20 cellular contexts compared by ENCODE assay signal in genomic region chr7:106905734-106906133, GRCh38. TPM values are rescaled to one million over a fixed set of nuclear protein-coding genes. Genes with fewer than 3 reads are reported as not detected.
DNase-seq lines count a peak whose midpoint lies in the region; ATAC-seq, FAIRE-seq and TF ChIP-seq lines count a peak whose summit lies in the region.
"Had no signal": no experiment of that assay in that cellular context is flagged by ENCODE, and none has a peak within 500 bp of the region (broad histone marks: within the 10 kb centered on the region; RNA-seq: fewer than 3 reads in every experiment).

No MANE protein-coding gene starts in this region.

- H2BK5ac ChIP-seq in H1 (ENCODE audit: low read depth, low read length): no peak overlapping the region

- RAD21 ChIA-PET in HCT116 (lab: Charles Lee; ENCODE audit: low non-redundant PET in 1 of 2, low total read pairs in 2 of 2, uncharacterized antibody in 2 of 2, unreplicated experiment in 2 of 2): no interaction called here

- H3K9me3 ChIP-seq in CD8-positive, alpha-beta T cell (ENCODE audit: low read length): no peaks in the 10 kb centered on the region
- H3K9me3 ChIP-seq in HCT116 (ENCODE audit: control insufficient read depth in 1 of 2, insufficient read depth in 1 of 2, low read depth in 1 of 2, low read length in 2 of 2) (no peaks in the 10 kb centered on the region), H1 (ENCODE audit: insufficient read depth in 2 of 2, low read depth in 1 of 2, low read length in 1 of 2) (no peaks in the 10 kb centered on the region), keratinocyte (ENCODE audit: control insufficient read depth, low read depth, low read length) (no peaks in the 10 kb centered on the region), adrenal gland (replicated peaks in 1 of 3) (no peaks in the 10 kb centered on the region)

- H3K4me3 Mint-ChIP-seq in CD8-positive, alpha-beta T cell: no peak overlapping the region

- peaks cover 4% of the 10 kb centered on the region for H3K4me1 ChIP-seq in CD8-positive, alpha-beta T cell (ENCODE audit: insufficient read depth, low read length)
- H3K4me1 ChIP-seq in HCT116 (ENCODE audit: control insufficient read depth in 1 of 2, insufficient read depth in 2 of 2, low read length in 2 of 2) (no peaks in the 10 kb centered on the region), H1 (replicated peaks in 1 of 4; ENCODE audit: control insufficient read depth in 3 of 4, insufficient read depth in 4 of 4, low read length in 3 of 4) (peaks cover 0 to 6% (median 0%) of the 10 kb centered on the region in 4 experiments; a peak in 2 of 7 replicates), keratinocyte (ENCODE audit: control insufficient read depth, extremely low read depth, insufficient read depth, low read length) (no peaks in the 10 kb centered on the region), adrenal gland (replicated peaks in 1 of 2) (no peaks in the 10 kb centered on the region)

- H4K91ac ChIP-seq in H1 (replicated peaks; ENCODE audit: insufficient read length, low read length): no peak overlapping the region

- no peaks in the 10 kb centered on the region for H3K27me3 ChIP-seq in CD8-positive, alpha-beta T cell (ENCODE audit: insufficient read depth, low read length)
- H3K27me3 ChIP-seq in HCT116 (ENCODE audit: insufficient read depth, low read length) (no peaks in the 10 kb centered on the region), H1 (replicated peaks in 1 of 4; ENCODE audit: control insufficient read depth in 3 of 4, extremely low read depth in 1 of 4, insufficient read depth in 3 of 4, low read length in 3 of 4) (peaks cover 0 to 6% (median 2%) of the 10 kb centered on the region in 4 experiments; a peak in 4 of 7 replicates), keratinocyte (ENCODE audit: control insufficient read depth, extremely low read depth, insufficient read depth, low read length) (no peaks in the 10 kb centered on the region), adrenal gland (no peaks in the 10 kb centered on the region)

- peaks cover 61% of the 10 kb centered on the region for H3K36me3 Mint-ChIP-seq in CD8-positive, alpha-beta T cell

- H3K4me3 ChIP-seq in CD8-positive, alpha-beta T cell (ENCODE audit: low read depth, low read length): no peak overlapping the region
- H3K4me3 ChIP-seq in HCT116 (replicated peaks in 1 of 2; ENCODE audit: low read depth in 1 of 2, low read length in 2 of 2) (no peak overlapping the region), H1 (ENCODE audit: extremely low read depth in 1 of 4, insufficient read depth in 2 of 4, low read depth in 3 of 4, low read length in 4 of 4) (peak overlapping the region in 1 of 4 experiments; percentile 8; a peak in 1 of 8 replicates), keratinocyte (ENCODE audit: control insufficient read depth in 2 of 3, extremely low read depth in 1 of 3, insufficient read depth in 2 of 3, low read depth in 1 of 3, low read length in 3 of 3) (no peak overlapping the region), adrenal gland (no peak overlapping the region)

- intact Hi-C loops in CD8-positive, alpha-beta T cell (cut with DNase I, micrococcal nuclease): no loop called here
- intact Hi-C loops in HCT116 (cut with micrococcal nuclease): no loop called here
- intact Hi-C loops in adrenal gland (cut with DNase I): no loop called here

- no peak overlapping the region for H3K56ac ChIP-seq in H1 (replicated peaks; ENCODE audit: insufficient read length, low read depth, low read length)

- POLR2A ChIA-PET in CD8-positive, alpha-beta T cell (lab: Charles Lee): no interaction called here
- POLR2A ChIA-PET in HCT116 (lab: Charles Lee): no interaction called here
- POLR2A ChIA-PET in H1 (lab: Charles Lee; ENCODE audit: partially characterized antibody): no interaction called here

- no peak overlapping the region for H3K14ac ChIP-seq in H1 (ENCODE audit: insufficient read length)

- no peak overlapping the region for H3K18ac ChIP-seq in H1 (ENCODE audit: extremely low read depth, low read length)

- 8% methylated on average over 3 of the region's 3 CpGs; no CpG with 5 or more reads in 1 of the 2 experiments for WGBS in H1 (ENCODE audit: extremely low coverage in 1 of 2, insufficient coverage in 1 of 2, insufficient read length in 1 of 2, insufficient replicate concordance in 2 of 2, low coverage in 1 of 2, low lambda C conversion rate in 2 of 2, missing lambda C conversion rate in 1 of 2), 2 experiments
- WGBS in adrenal gland, 4 donors: 42 to 50% (median 44%) methylated on average over 3 of the region's 3 CpGs

- no peaks in the 10 kb centered on the region for H3K9me1 ChIP-seq in keratinocyte (ENCODE audit: control insufficient read depth, extremely low read depth, insufficient read depth, low read length)

- peak overlapping the region; percentile 32 for H3K27ac Mint-ChIP-seq in CD8-positive, alpha-beta T cell

- no peak overlapping the region for H2BK20ac ChIP-seq in H1 (ENCODE audit: low read length)

- peak; percentile 87 for FAIRE-seq in H1 (lab: Jason Lieb, UNC)
- peak; percentile 26 for FAIRE-seq in keratinocyte (lab: Jason Lieb, UNC)
- FAIRE-seq: HepG2 had no signal

- TF ChIP-seq RAD21 in HCT116 (IDR thresholded peaks at IDR 0.05; ENCODE audit: low read depth) (no peak), H1 (IDR thresholded peaks at IDR 0.05 in 1 of 2, conservative IDR thresholded peaks at IDR 0.05 in 1 of 2; ENCODE audit: low read depth in 2 of 2, low read length in 2 of 2) (no peak)

- H3K4me2 ChIP-seq in HCT116 (ENCODE audit: low read length): no peak overlapping the region
- peak overlapping the region in 1 of 2 experiments; percentile 56; a peak in 2 of 4 replicates for H3K4me2 ChIP-seq in H1 (ENCODE audit: insufficient read depth in 1 of 2, low read depth in 2 of 2, low read length in 2 of 2)
- H3K4me2 ChIP-seq in keratinocyte (ENCODE audit: control insufficient read depth, extremely low read depth, insufficient read depth, low read depth, low read length): no peak overlapping the region

- H3K79me2 ChIP-seq in HCT116 (ENCODE audit: insufficient read depth, low read length) (no peaks in the 10 kb centered on the region), H1 (ENCODE audit: control insufficient read depth in 1 of 2, insufficient read depth in 2 of 2, low read length in 2 of 2) (no peaks in the 10 kb centered on the region), keratinocyte (ENCODE audit: control insufficient read depth, insufficient read depth, low read length) (no peaks in the 10 kb centered on the region)

- TF ChIP-seq POLR2A in HCT116 (IDR thresholded peaks at IDR 0.05; ENCODE audit: borderline replicate concordance, extremely low read depth, insufficient read depth, insufficient read length): no peak
- no peak for TF ChIP-seq POLR2A in H1 (IDR thresholded peaks at IDR 0.05; ENCODE audit: control extremely low read depth in 1 of 2, low read depth in 2 of 2, low read length in 2 of 2)
- TF ChIP-seq POLR2A in adrenal gland (IDR thresholded peaks at IDR 0.05): no peak

- no peaks in the 10 kb centered on the region for H3K23me2 ChIP-seq in H1 (ENCODE audit: low read depth, low read length)

- no peak overlapping the region for H2BK15ac ChIP-seq in H1 (ENCODE audit: low read length)

- no peak overlapping the region for H4K8ac ChIP-seq in H1 (ENCODE audit: extremely low read depth, insufficient read depth, low read length)

- no peaks in the 10 kb centered on the region for H3K27me3 Mint-ChIP-seq in CD8-positive, alpha-beta T cell (ENCODE audit: low read depth)

- no peak for ATAC-seq in CD8-positive, alpha-beta T cell
- ATAC-seq in HCT116 (no peak), GM21367 (IDR thresholded peaks at IDR 0.05; ENCODE audit: unreplicated experiment) (no peak)
- ATAC-seq: HepG2, PC-3 had no signal

- H4K5ac ChIP-seq in H1 (ENCODE audit: insufficient read length, low read depth, low read length): no peak overlapping the region

- H4K20me1 ChIP-seq in HCT116 (ENCODE audit: insufficient read depth) (no peaks in the 10 kb centered on the region), H1 (replicated peaks in 1 of 2; ENCODE audit: control insufficient read depth in 1 of 2, insufficient read depth in 2 of 2, low read length in 2 of 2) (no peaks in the 10 kb centered on the region), keratinocyte (ENCODE audit: control insufficient read depth, extremely low read depth, insufficient read depth, low read length) (no peaks in the 10 kb centered on the region)

- no peak for DNase-seq in CD8-positive, alpha-beta T cell
- DNase-seq in HCT116 (ENCODE audit: low read depth, low spot score) (no peak), H1 (ENCODE audit: low read depth in 1 of 2, low spot score in 2 of 2) (no peak), keratinocyte (ENCODE audit: low read depth, low spot score) (no peak), adrenal gland (no peak), RKO (ENCODE audit: low spot score) (no peak), dermis blood vessel endothelial cell (no peak)
- DNase-seq: C1 segment of cervical spinal cord, DMS79 treated with DMSO at 0.1 percent for 48 hours, KG1, NCI-H1105 treated with DMSO at 0.1 percent for 48 hours, NCI-H1694 treated with DMSO at 0.1 percent for 48 hours, NCI-H226, NCI-H524, NCI-H82, PC-3, SIG-M5 had no signal

- no peaks in the 10 kb centered on the region for H3K9me3 Mint-ChIP-seq in CD8-positive, alpha-beta T cell

- H3K9me2 ChIP-seq in HCT116 (ENCODE audit: insufficient read depth): no peaks in the 10 kb centered on the region; the same call in 1 of the 2 replicates

- no peak overlapping the region for H3K27ac ChIP-seq in CD8-positive, alpha-beta T cell (ENCODE audit: low read depth, low read length)
- no peak overlapping the region for H3K27ac ChIP-seq in HCT116 (ENCODE audit: low read depth, low read length)
- no peak overlapping the region for H3K27ac ChIP-seq in H1 (ENCODE audit: low read depth, low read length)
- H3K27ac ChIP-seq in keratinocyte (ENCODE audit: control insufficient read depth, insufficient read depth, low read length): no peak overlapping the region
- H3K27ac ChIP-seq in adrenal gland: no peak overlapping the region
- H3K27ac ChIP-seq: RWPE1 had no signal

- dilution Hi-C loops in keratinocyte (cut with MboI; ENCODE audit: extremely low pct_ligation_motif_present, low sequenced_read_pairs): no loop called here

- no peaks in the 10 kb centered on the region for H3K79me1 ChIP-seq in H1 (ENCODE audit: low read depth, low read length)

- TF ChIP-seq CTCF in CD8-positive, alpha-beta T cell (IDR thresholded peaks at IDR 0.05): no peak
- no peak for TF ChIP-seq CTCF in HCT116 (IDR thresholded peaks at IDR 0.05 in 2 of 3, conservative IDR thresholded peaks at IDR 0.05 in 1 of 3; ENCODE audit: borderline replicate concordance in 1 of 3, insufficient read depth in 1 of 3, low read depth in 2 of 3, low read length in 2 of 3)
- no peak for TF ChIP-seq CTCF in H1 (IDR thresholded peaks at IDR 0.05; ENCODE audit: control extremely low read depth in 1 of 3, insufficient read depth in 1 of 3, low read depth in 1 of 3, low read length in 3 of 3)
- TF ChIP-seq CTCF in keratinocyte (optimal IDR thresholded peaks at IDR 0.05 in 1 of 3, IDR thresholded peaks at IDR 0.05 in 1 of 3, conservative IDR thresholded peaks at IDR 0.05 in 1 of 3; ENCODE audit: extremely low read depth in 1 of 3, insufficient read depth in 2 of 3, low read length in 3 of 3): no peak
- no peak for TF ChIP-seq CTCF in adrenal gland (IDR thresholded peaks at IDR 0.05)

- no peak overlapping the region for H3K23ac ChIP-seq in H1 (ENCODE audit: insufficient read length)

- peaks cover 6% of the 10 kb centered on the region for H3K36me3 ChIP-seq in CD8-positive, alpha-beta T cell (ENCODE audit: insufficient read depth, low read length)
- H3K36me3 ChIP-seq in HCT116 (ENCODE audit: control insufficient read depth in 1 of 2, insufficient read depth in 2 of 2, low read length in 2 of 2): no peaks in the 10 kb centered on the region
- H3K36me3 ChIP-seq in H1 (ENCODE audit: control insufficient read depth in 2 of 4, insufficient read depth in 4 of 4, low read length in 3 of 4): no peaks in the 10 kb centered on the region
- no peaks in the 10 kb centered on the region for H3K36me3 ChIP-seq in keratinocyte (ENCODE audit: control insufficient read depth in 2 of 2, extremely low read depth in 1 of 2, insufficient read depth in 2 of 2, low read length in 2 of 2)
- H3K36me3 ChIP-seq in adrenal gland (replicated peaks in 1 of 2): no peaks in the 10 kb centered on the region

- no peak; a peak in 1 of 3 replicates for TF ChIP-seq EP300 in H1 (IDR thresholded peaks at IDR 0.05; ENCODE audit: borderline replicate concordance in 1 of 2, low read depth in 2 of 2, low read length in 2 of 2)

- H3K4me1 Mint-ChIP-seq in CD8-positive, alpha-beta T cell (ENCODE audit: low read depth): peaks cover 18% of the 10 kb centered on the region

- CTCF ChIA-PET in CD8-positive, alpha-beta T cell (lab: Charles Lee): no interaction called here
- CTCF ChIA-PET in HCT116 (lab: Charles Lee) (no interaction called here), H1 (lab: Charles Lee; ENCODE audit: partially characterized antibody) (interaction anchor here (0.9 kb wide), 1 partner anchor 42 kb away, joined by 3 read pairs; no protein-coding TSS in a partner anchor)

- BruUV-seq in HCT116 (replicated peaks; lab: Mats Ljungman, UMichigan): no TSS peak

- H2BK120ac ChIP-seq in H1 (replicated peaks; ENCODE audit: low read depth, low read length): no peak overlapping the region

- H2AFZ ChIP-seq in HCT116 (ENCODE audit: low read depth, low read length, poor library complexity, severe bottlenecking) (peak overlapping the region; percentile 81), H1 (ENCODE audit: low read length) (no peak overlapping the region), keratinocyte (ENCODE audit: control insufficient read depth, low read length) (no peak overlapping the region)

- no peak overlapping the region for H2AK5ac ChIP-seq in H1 (ENCODE audit: low read depth, low read length)

- H2BK12ac ChIP-seq in H1 (ENCODE audit: low read depth, low read length): no peak overlapping the region

- no peak overlapping the region for H3K9ac ChIP-seq in HCT116 (ENCODE audit: low read length)
- no peak overlapping the region for H3K9ac ChIP-seq in H1 (replicated peaks in 1 of 4; ENCODE audit: extremely low read depth in 1 of 4, low read depth in 3 of 4, low read length in 3 of 4)
- H3K9ac ChIP-seq in keratinocyte (ENCODE audit: control insufficient read depth, extremely low read depth, insufficient read depth, low read length): no peak overlapping the region

- no peak overlapping the region for H3K4ac ChIP-seq in H1 (replicated peaks; ENCODE audit: insufficient read length, low read depth, low read length)

RNA-seq across cellular contexts. Expression of gene PIK3CG, which starts 40.7 kb away (rescaled TPM):
- 10 to 100 TPM; 30.8 to 32.5 TPM for total RNA-seq in CD8-positive, alpha-beta T cell
- 0.05 TPM for total RNA-seq in HCT116 (2021; ENCODE audit: unreplicated experiment)
- not detected in 2 replicates for polyA plus RNA-seq in HCT116 (2012)
- not detected in 2 replicates for total RNA-seq in H1 (2021; fragmentation: NEBNext Ultra II Directional; extraction: Animal tissue kit (Norgen Biotek cat#: 25700))
- polyA plus RNA-seq in H1 (2011; rRNA removed): not detected in 2 replicates
- not detected for polyA plus RNA-seq in H1 (2011; cell fraction: cytosol; rRNA removed)
- polyA plus RNA-seq in H1 (2011; cell fraction: nucleus; rRNA removed): not detected
- not detected in 4 replicates for polyA plus RNA-seq in H1 (2012, experiment 1 of 2)
- not detected for polyA plus RNA-seq in H1 (2012, experiment 2 of 2)
- polyA plus RNA-seq in H1 (2013, experiment 1 of 2): not detected
- not detected for polyA plus RNA-seq in H1 (2013, experiment 2 of 2)
- not detected in 2 replicates for polyA minus RNA-seq in H1 (2011; rRNA and poly(A)+ RNA removed)
- not detected for polyA minus RNA-seq in H1 (2011; cell fraction: cytosol; rRNA and poly(A)+ RNA removed)
- not detected for polyA minus RNA-seq in H1 (2011; cell fraction: nucleus; rRNA and poly(A)+ RNA removed)
- not detected in 3 replicates for polyA plus RNA-seq in keratinocyte
- polyA plus RNA-seq in keratinocyte (2011; ENCODE audit: low read depth): not detected
- not detected in 2 replicates for polyA plus RNA-seq in keratinocyte (2011; cell fraction: cytosol; rRNA removed)
- polyA plus RNA-seq in keratinocyte (2011; cell fraction: nucleus; rRNA removed): not detected in 2 replicates
- not detected in 2 replicates for polyA plus RNA-seq in keratinocyte (2012; ENCODE audit: low replicate concordance)
- not detected in 3 replicates for polyA minus RNA-seq in keratinocyte
- polyA minus RNA-seq in keratinocyte (2011; cell fraction: cytosol; rRNA and poly(A)+ RNA removed): not detected
- polyA minus RNA-seq in keratinocyte (2011; cell fraction: nucleus; rRNA and poly(A)+ RNA removed): not detected in 2 replicates
- total RNA-seq in adrenal gland: 10 to 100 TPM in 1 of 8 donors, 1 to 10 TPM in 7; 3.5 to 11.9 (median 5.2) TPM
- under 1 TPM; 0.13 to 0.99 (median 0.97) TPM for polyA plus RNA-seq in adrenal gland
- 4.1 and 6.6 TPM in 2 replicates for total RNA-seq in dermis blood vessel endothelial cell
- total RNA-seq: HepG2, PC-3 had no signal
- polyA plus RNA-seq: HepG2 had no signal
